ENCODE assay signal across 16 cellular contexts in the genomic region with DNA sequence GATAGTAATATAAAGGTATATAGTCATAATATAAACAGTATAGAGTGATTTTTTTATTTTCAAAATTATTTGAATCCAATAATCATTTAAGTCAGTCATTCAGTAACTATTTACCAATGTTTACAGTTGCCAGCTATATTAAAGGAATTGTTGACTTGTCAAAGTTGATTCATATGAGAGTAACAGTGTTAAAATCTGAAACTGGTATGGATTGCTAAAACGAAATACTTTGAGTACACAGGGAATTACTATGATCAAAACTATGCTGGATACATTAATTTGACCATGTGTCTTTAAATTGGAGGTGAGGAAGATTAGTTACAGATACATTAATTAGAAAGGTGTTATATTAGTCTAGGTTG.
"Had no signal": no experiment of that assay in that cellular context is flagged by ENCODE, and none has a peak within 500 bp of the region (broad histone marks: within the 10 kb centered on the region; RNA-seq: fewer than 3 reads in every experiment).

No MANE protein-coding gene starts in this region.

- ATAC-seq: body of pancreas; foreskin keratinocyte; naive thymus-derived CD4-positive, alpha-beta T cell; stimulated activated naive CD8-positive, alpha-beta T cell treated with anti-CD3 and anti-CD28 coated beads, Interleukin-15, Interleukin-2, amounts not matched to agents 100 U/mL and 50 U/mL, for 24 hours had no signal

- H3K36me3 ChIP-seq: sigmoid colon, spleen, tibial nerve had no signal

- H3K4me3 ChIP-seq: body of pancreas, coronary artery, hepatocyte, sigmoid colon, spleen, tibial nerve had no signal

- H3K79me2 ChIP-seq: hepatocyte had no signal

- H3K4me2 ChIP-seq: hepatocyte had no signal

- DNase-seq: activated CD4-positive, alpha-beta T cell treated with anti-CD3 and anti-CD28 coated beads for 1 hour; activated naive CD4-positive, alpha-beta T cell; activated naive CD8-positive, alpha-beta T cell treated with anti-CD3 and anti-CD28 coated beads for 36 hours; amygdala; body of pancreas; naive thymus-derived CD4-positive, alpha-beta T cell; sigmoid colon; spleen; stimulated activated naive CD8-positive, alpha-beta T cell treated with anti-CD3 and anti-CD28 coated beads, Interleukin-15, Interleukin-2, amounts not matched to agents 100 U/mL and 50 U/mL, for 24 hours; substantia nigra; T1000 had no signal

- H3K27ac ChIP-seq: body of pancreas, coronary artery, foreskin keratinocyte, hepatocyte, sigmoid colon, spleen, tibial nerve had no signal

- H3K9me3 ChIP-seq: body of pancreas, sigmoid colon, spleen, tibial nerve had no signal

- H3K4me1 ChIP-seq: body of pancreas, sigmoid colon, tibial nerve had no signal

- H2AFZ ChIP-seq: hepatocyte had no signal

- H3K27me3 ChIP-seq: body of pancreas, foreskin keratinocyte, hepatocyte, sigmoid colon, spleen, tibial nerve had no signal

- FAIRE-seq: urothelium cell line had no signal
